ENCODE assay signal across 18 cellular contexts in genomic region chr15:95626501-95627361, GRCh38.
DNase-seq lines count a peak whose midpoint lies in the region; ATAC-seq and TF ChIP-seq lines count a peak whose summit lies in the region.
"Had no signal": no experiment of that assay in that cellular context is flagged by ENCODE, and none has a peak within 500 bp of the region (broad histone marks: within the 10 kb centered on the region; RNA-seq: fewer than 3 reads in every experiment).

No MANE protein-coding gene starts in this region.

- 70 to 75% methylated on average over 9 of the region's 15 CpGs for WGBS in mesodermal cell (ENCODE audit: insufficient coverage in 2 of 2), 2 experiments

- no peak overlapping the region for H3K4me3 Mint-ChIP-seq in mesothelial cell of epicardium
- H3K4me3 Mint-ChIP-seq: IgD-negative memory B cell had no signal

- no peaks in the 10 kb centered on the region for H3K27me3 ChIP-seq in A673 (replicated peaks; ENCODE audit: insufficient read depth, low read depth, low read length, poor library complexity)
- H3K27me3 ChIP-seq: left lung, Peyer's patch, tibial nerve had no signal

- in situ Hi-C loops in ACHN (cut with HindIII; ENCODE audit: low pct_ligation_motif_present, low pct_unique_long_range_greater_than_20kb, low sequenced_read_pairs): no loop called here

- H3K36me3 Mint-ChIP-seq in mesothelial cell of epicardium: peaks cover 7% of the 10 kb centered on the region
- H3K36me3 Mint-ChIP-seq: IgD-negative memory B cell had no signal

- peaks cover 21% of the 10 kb centered on the region for H3K9me3 Mint-ChIP-seq in mesothelial cell of epicardium

- H3K4me1 Mint-ChIP-seq in mesothelial cell of epicardium: peaks cover 20% of the 10 kb centered on the region
- H3K4me1 Mint-ChIP-seq: IgD-negative memory B cell had no signal

- H3K4me1 ChIP-seq in A673 (ENCODE audit: insufficient read depth, low read length, poor library complexity, severe bottlenecking) (peaks cover 23% of the 10 kb centered on the region), HEK293 (ENCODE audit: control insufficient read depth, insufficient read depth, low read length) (peaks cover 7% of the 10 kb centered on the region), mesodermal cell (ENCODE audit: control insufficient read depth, insufficient read depth, low read length, poor library complexity, severe bottlenecking) (peaks cover 6% of the 10 kb centered on the region)
- H3K4me1 ChIP-seq: left lung, Peyer's patch had no signal

- H3K36me3 ChIP-seq in A673 (ENCODE audit: insufficient read depth, low read length, poor library complexity, severe bottlenecking) (no peaks in the 10 kb centered on the region), HEK293 (ENCODE audit: control insufficient read depth in 2 of 2, insufficient read depth in 1 of 2, low read length in 2 of 2) (no peaks in the 10 kb centered on the region), mesodermal cell (ENCODE audit: control insufficient read depth, insufficient read depth, low read length) (no peaks in the 10 kb centered on the region)
- H3K36me3 ChIP-seq: left lung, neutrophil, Peyer's patch, tibial nerve had no signal

- H3K9me3 ChIP-seq in A673 (ENCODE audit: low read depth, low read length, poor library complexity, severe bottlenecking) (no peaks in the 10 kb centered on the region), HEK293 (ENCODE audit: control insufficient read depth, insufficient read depth, low read depth, low read length) (no peaks in the 10 kb centered on the region), mesodermal cell (ENCODE audit: control insufficient read depth, low read length) (no peaks in the 10 kb centered on the region)
- H3K9me3 ChIP-seq: neutrophil, Peyer's patch had no signal

- no peak for ATAC-seq in left lobe of liver
- ATAC-seq: left lung had no signal

- no TSS peak for BruUV-seq in A673 (replicated peaks; lab: Mats Ljungman, UMichigan)

- intact Hi-C loops in A673 (cut with micrococcal nuclease; ENCODE audit: unreplicated experiment): no loop called here

- POLR2A ChIA-PET in A673 (lab: Charles Lee; ENCODE audit: low non-redundant PET): interaction anchor here (0.7 kb wide), 1 partner anchor 715 kb away, joined by 3 read pairs; no protein-coding TSS in a partner anchor
- POLR2A ChIA-PET in HEK293 (lab: Yijun Ruan, JAX): no interaction called here

- H3K27ac Mint-ChIP-seq in mesothelial cell of epicardium: no peak overlapping the region
- H3K27ac Mint-ChIP-seq: IgD-negative memory B cell had no signal

- CTCF ChIA-PET in A673 (lab: Charles Lee) (no interaction called here), HEK293 (lab: Yijun Ruan, JAX) (interaction anchor here (0.6 to 0.7 kb wide), 2 partner anchors 7 to 1279 kb away, joined by 3 to 4 read pairs; no protein-coding TSS in a partner anchor)

- TF ChIP-seq CTCF in A673 (conservative IDR thresholded peaks at IDR 0.05; ENCODE audit: low read depth, low read length): no peak
- no peak for TF ChIP-seq CTCF in HEK293 (tag by site-specific recombination; IDR thresholded peaks at IDR 0.05)
- no peak for TF ChIP-seq CTCF in mesothelial cell of epicardium (IDR thresholded peaks at IDR 0.05; ENCODE audit: unreplicated experiment)

- no peaks in the 10 kb centered on the region for H3K27me3 Mint-ChIP-seq in mesothelial cell of epicardium (ENCODE audit: low read depth)
- H3K27me3 Mint-ChIP-seq: IgD-negative memory B cell had no signal

- H3K4me3 ChIP-seq in A673 (ENCODE audit: low read depth, low read length, poor library complexity, severe bottlenecking) (no peak overlapping the region), HEK293 (ENCODE audit: low read depth, low read length) (no peak overlapping the region), mesodermal cell (ENCODE audit: extremely low read depth, insufficient read depth, low read length, poor library complexity, severe bottlenecking) (no peak overlapping the region)
- H3K4me3 ChIP-seq: left lung, Peyer's patch, tibial nerve had no signal

- peak; percentile 78 for DNase-seq in A673 (ENCODE audit: low spot score)
- DNase-seq in astrocyte of the hippocampus (ENCODE audit: low read depth, low spot score): peak; percentile 3
- no peak for DNase-seq in left lobe of liver (ENCODE audit: low spot score)
- DNase-seq in activated naive CD4-positive, alpha-beta T cell treated with Interleukin-2 at 50 U/mL for 16 hours: no peak
- DNase-seq in ACHN: no peak
- no peak for DNase-seq in mesothelial cell of epicardium (ENCODE audit: low spot score in 2 of 2, unreplicated experiment in 2 of 2)
- DNase-seq: activated CD8-positive, alpha-beta memory T cell treated with anti-CD3 and anti-CD28 coated beads for 24 hours; left lung; NCI-H1105; NCI-H526; Peyer's patch; stimulated activated CD4-positive, alpha-beta T cell treated with anti-CD3 and anti-CD28 coated beads, Interleukin-4, amount 100 ng/mL, for 4 hours; SW 1271 had no signal

- H3K27ac ChIP-seq in A673 (ENCODE audit: low read depth, low read length, poor library complexity, severe bottlenecking): peak overlapping the region; percentile 3
- H3K27ac ChIP-seq in HEK293 (ENCODE audit: extremely low read depth, low read depth, low read length): no peak overlapping the region
- peak overlapping the region; percentile 30 for H3K27ac ChIP-seq in mesodermal cell (ENCODE audit: low read depth, low read length, severe bottlenecking)
- H3K27ac ChIP-seq: left lung, neutrophil, Peyer's patch had no signal

TF ChIP-seq in HEK293, 187 proteins besides CTCF, POLR2A, EP300 and RAD21:
- TF ChIP-seq ZNF529 (tag by site-specific recombination; IDR thresholded peaks at IDR 0.05; ENCODE audit: insufficient replicate concordance) (no peak), MZF1 (tag by site-specific recombination; IDR thresholded peaks at IDR 0.05; ENCODE audit: borderline replicate concordance) (0 out of 2 replicates have a peak, but pooled peaks have one; percentile 45)

Comparison
In these comparisons a context has a peak if more than half of its experiments do, and no peak if none do; other contexts are left out.
1. DNase-seq: peak in A673 (single experiment) and astrocyte of the hippocampus (single experiment); none in left lobe of liver (single experiment), activated naive CD4-positive, alpha-beta T cell treated with Interleukin-2 at 50 U/mL for 16 hours (single experiment), ACHN (single experiment) and mesothelial cell of epicardium (0 of 2).